ENCODE assay signal across 1 cellular context in genomic region chr1:201715801-201716741, GRCh38.
TF ChIP-seq lines count a peak whose summit lies in the region.

No MANE protein-coding gene starts in this region.

TF ChIP-seq in HepG2, 621 proteins besides CTCF, POLR2A, EP300 and RAD21 (continued from another document):
- TF ChIP-seq DNMT3B (CRISPR knock-in tag; conservative IDR thresholded peaks at IDR 0.05) = no peak
- TF ChIP-seq TOPORS (CRISPR knock-in tag; IDR thresholded peaks at IDR 0.05) = no peak
- no peak for TF ChIP-seq ZNF335 (CRISPR knock-in tag; IDR thresholded peaks at IDR 0.05)
- no peak for TF ChIP-seq ZNF629 (CRISPR knock-in tag; conservative IDR thresholded peaks at IDR 0.05)
- TF ChIP-seq ZNF354B (CRISPR knock-in tag; IDR thresholded peaks at IDR 0.05) = no peak
- no peak for TF ChIP-seq SUZ12 (IDR thresholded peaks at IDR 0.05; ENCODE audit: low read depth, low read length)
- no peak for TF ChIP-seq CHD4 (IDR thresholded peaks at IDR 0.05; ENCODE audit: borderline replicate concordance, low read length)
- TF ChIP-seq ATM (IDR thresholded peaks at IDR 0.05; ENCODE audit: borderline replicate concordance) = no peak
- TF ChIP-seq PITX1 (CRISPR knock-in tag; IDR thresholded peaks at IDR 0.05) = no peak
- TF ChIP-seq IKZF5 (CRISPR knock-in tag; IDR thresholded peaks at IDR 0.05) = no peak
